In the genomic region with DNA sequence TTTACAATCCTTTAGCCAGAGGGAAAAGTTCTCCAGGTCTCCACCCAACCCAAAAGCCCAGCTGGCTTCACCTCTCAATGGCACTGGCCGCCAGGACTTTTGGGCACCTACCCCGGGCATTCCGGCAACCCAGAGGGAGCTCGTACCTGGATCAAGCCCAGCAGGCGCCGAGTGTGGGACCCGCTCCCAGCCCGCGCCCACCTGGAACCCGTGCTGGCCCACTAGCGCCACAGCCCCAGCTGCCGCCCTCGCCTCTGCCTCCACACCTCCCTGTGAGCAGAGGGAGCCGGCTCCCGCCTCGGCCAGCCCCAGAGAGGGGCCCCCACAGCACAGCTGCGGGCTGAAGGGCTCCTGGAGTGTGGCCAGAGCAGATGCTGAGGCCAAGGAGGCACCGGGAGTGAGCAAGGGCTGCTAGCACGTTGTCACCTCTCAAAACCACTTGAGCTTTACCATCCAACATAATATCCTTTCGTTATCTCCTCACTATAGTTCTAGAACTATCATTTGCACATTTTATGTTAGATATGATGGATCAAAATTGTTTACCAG, we compare ENCODE assay signal across 19 cellular contexts.
"Had no signal": no experiment of that assay in that cellular context is flagged by ENCODE, and none has a peak within 500 bp of the region (broad histone marks: within the 10 kb centered on the region; RNA-seq: fewer than 3 reads in every experiment).

No MANE protein-coding gene starts in this region.

- H3K4me1 ChIP-seq: lower lobe of right lung, right lobe of liver, transverse colon had no signal

- H3K36me3 ChIP-seq: lower lobe of right lung, pancreas, right lobe of liver, transverse colon had no signal

- H3K4me3 ChIP-seq: lower lobe of right lung, pancreas, right lobe of liver, transverse colon had no signal

- H3K27ac ChIP-seq: lower lobe of right lung, pancreas, right lobe of liver, transverse colon had no signal

- H3K9me3 ChIP-seq: lower lobe of right lung, pancreas, right lobe of liver, transverse colon had no signal

- H3K27me3 Mint-ChIP-seq: stimulated activated naive B cell treated with anti-CD40 and anti-IgM and Interleukin-4, amounts not matched to agents 10 μg/mL and 1 μg/mL and 100 μg/mL, for 72 hours; stimulated activated naive CD8-positive, alpha-beta T cell treated with anti-CD3 and anti-CD28 coated beads, Interleukin-15, Interleukin-2, amounts not matched to agents 100 ng/mL and 50 ng/mL, for 24 hours had no signal

- H3K4me3 Mint-ChIP-seq: naive thymus-derived CD8-positive, alpha-beta T cell; nephron progenitor cell; stimulated activated naive B cell treated with anti-CD40 and anti-IgM and Interleukin-4, amounts not matched to agents 10 μg/mL and 1 μg/mL and 100 μg/mL, for 72 hours; stimulated activated naive CD8-positive, alpha-beta T cell treated with anti-CD3 and anti-CD28 coated beads, Interleukin-15, Interleukin-2, amounts not matched to agents 100 ng/mL and 50 ng/mL, for 24 hours had no signal

- H3K27ac Mint-ChIP-seq: naive thymus-derived CD8-positive, alpha-beta T cell; nephron progenitor cell; stimulated activated naive B cell treated with anti-CD40 and anti-IgM and Interleukin-4, amounts not matched to agents 10 μg/mL and 1 μg/mL and 100 μg/mL, for 72 hours; stimulated activated naive CD8-positive, alpha-beta T cell treated with anti-CD3 and anti-CD28 coated beads, Interleukin-15, Interleukin-2, amounts not matched to agents 100 ng/mL and 50 ng/mL, for 24 hours had no signal

- H3K27me3 ChIP-seq: pancreas, right lobe of liver, transverse colon had no signal

- H3K36me3 Mint-ChIP-seq: naive thymus-derived CD8-positive, alpha-beta T cell had no signal

- H3K9me3 Mint-ChIP-seq: immature natural killer cell; stimulated activated naive B cell treated with anti-CD40 and anti-IgM and Interleukin-4, amounts not matched to agents 10 μg/mL and 1 μg/mL and 100 μg/mL, for 72 hours; stimulated activated naive CD8-positive, alpha-beta T cell treated with anti-CD3 and anti-CD28 coated beads, Interleukin-15, Interleukin-2, amounts not matched to agents 100 ng/mL and 50 ng/mL, for 24 hours had no signal

- DNase-seq: cortex of kidney; effector CD4-positive, alpha-beta T cell; hypothalamus; immature natural killer cell; islet precursor cell; left ventricle myocardium superior; lower lobe of right lung; naive thymus-derived CD8-positive, alpha-beta T cell; nephron progenitor cell; occipital lobe; retina; right lobe of liver; small intestine; stimulated activated CD4-positive, alpha-beta T cell treated with anti-CD3 and anti-CD28 coated beads, Interleukin-15, amount 100 ng/mL, for 24 hours; stimulated activated CD4-positive, alpha-beta T cell treated with anti-CD3 and anti-CD28 coated beads, Interleukin-2, amount 100 ng/mL, for 48 hours; stimulated activated naive B cell treated with anti-CD40 and anti-IgM and Interleukin-4, amounts not matched to agents 10 μg/mL and 1 μg/mL and 100 μg/mL, for 72 hours; transverse colon had no signal
